Comparison of ENCODE assay signal across 9 cellular contexts in genomic region chr5:93894471-93895354, GRCh38.
A peak's percentile ranks its signal among the peaks of the same experiment; 100 is the strongest.
DNase-seq lines count a peak whose midpoint lies in the region; ATAC-seq, FAIRE-seq and TF ChIP-seq lines count a peak whose summit lies in the region.
"Had no signal": no experiment of that assay in that cellular context is flagged by ENCODE, and none has a peak within 500 bp of the region (broad histone marks: within the 10 kb centered on the region; RNA-seq: fewer than 3 reads in every experiment).

No MANE protein-coding gene starts in this region.

- H3K27me3 Mint-ChIP-seq in T-helper 2 cell treated with Interferon-gamma antibody and Interleukin-4, amounts not matched to agents 5 μg/mL and 100 μg/mL, for 36 hours (ENCODE audit: low read depth): no peaks in the 10 kb centered on the region

- no peak overlapping the region for H3K27ac Mint-ChIP-seq in T-helper 2 cell treated with Interferon-gamma antibody and Interleukin-4, amounts not matched to agents 5 μg/mL and 100 μg/mL, for 36 hours

- no peaks in the 10 kb centered on the region for H3K27me3 ChIP-seq in HAP-1 (ENCODE audit: low read depth)

- H3K4me3 ChIP-seq in HAP-1: no peak overlapping the region

- no peaks in the 10 kb centered on the region for H3K9me3 Mint-ChIP-seq in T-helper 2 cell treated with Interferon-gamma antibody and Interleukin-4, amounts not matched to agents 5 μg/mL and 100 μg/mL, for 36 hours

- H3K4me1 Mint-ChIP-seq in T-helper 2 cell treated with Interferon-gamma antibody and Interleukin-4, amounts not matched to agents 5 μg/mL and 100 μg/mL, for 36 hours (ENCODE audit: low read depth): no peaks in the 10 kb centered on the region

- no peaks in the 10 kb centered on the region for H3K36me3 Mint-ChIP-seq in T-helper 2 cell treated with Interferon-gamma antibody and Interleukin-4, amounts not matched to agents 5 μg/mL and 100 μg/mL, for 36 hours (ENCODE audit: low read depth)

- no peaks in the 10 kb centered on the region for H3K9me3 ChIP-seq in HAP-1

- no peaks in the 10 kb centered on the region for H3K36me3 ChIP-seq in HAP-1 (replicated peaks)

- DNase-seq in AG09319 (ENCODE audit: extremely low read depth, low read depth) (no peak), HAP-1 (ENCODE audit: low spot score in 2 of 2) (peak; percentile 56 to 78), SHP77 (lab: John Stamatoyannopoulos, UW) (peak; percentile 79 to 80), frontal cortex (ENCODE audit: low spot score in 2 of 2) (no peak)
- no peak for DNase-seq in T-helper 2 cell treated with Interferon-gamma antibody and Interleukin-4, amounts not matched to agents 5 μg/mL and 100 μg/mL, for 36 hours (ENCODE audit: low spot score)
- DNase-seq: small intestine had no signal

- TF ChIP-seq CTCF in AG09319 (IDR thresholded peaks at IDR 0.05; ENCODE audit: low read depth, low read length): peak; percentile 59

- in situ Hi-C loops in HAP-1 (cut with MboI; ENCODE audit: low sequenced_read_pairs): loop anchor here (5.0 kb wide), 1 partner anchor 312 kb away; the partner anchor contains the start of genes NR2F1 and NR2F1-AS1

- no peak for ATAC-seq in GM21367 (IDR thresholded peaks at IDR 0.05; ENCODE audit: unreplicated experiment)
- ATAC-seq in HG03045 (IDR thresholded peaks at IDR 0.05; ENCODE audit: unreplicated experiment): no peak
- no peak for ATAC-seq in GM21526 (IDR thresholded peaks at IDR 0.05; ENCODE audit: low FRiP score, unreplicated experiment)

- no peak overlapping the region for H3K4me3 Mint-ChIP-seq in T-helper 2 cell treated with Interferon-gamma antibody and Interleukin-4, amounts not matched to agents 5 μg/mL and 100 μg/mL, for 36 hours

- peak; percentile 17 for FAIRE-seq in frontal cortex (lab: Jason Lieb, UNC)

- H3K4me1 ChIP-seq in HAP-1: peaks cover 47% of the 10 kb centered on the region

Comparison
In these comparisons a context has a peak if more than half of its experiments do, and no peak if none do; other contexts are left out.
1. DNase-seq: peak in HAP-1 (2 of 2) and SHP77 (2 of 2); none in AG09319 (single experiment), frontal cortex (0 of 2) and T-helper 2 cell treated with Interferon-gamma antibody and Interleukin-4, amounts not matched to agents 5 μg/mL and 100 μg/mL, for 36 hours (single experiment).